Comparison of ENCODE assay signal across 20 cellular contexts in genomic region chr15:80599359-80599758, GRCh38.
DNase-seq lines count a peak whose midpoint lies in the region; ATAC-seq and TF ChIP-seq lines count a peak whose summit lies in the region.
"Had no signal": no experiment of that assay in that cellular context is flagged by ENCODE, and none has a peak within 500 bp of the region (broad histone marks: within the 10 kb centered on the region; RNA-seq: fewer than 3 reads in every experiment).

No MANE protein-coding gene starts in this region.

- intact Hi-C loops in PC-3 (cut with micrococcal nuclease): loop anchor here (10.0 kb wide), 1 partner anchor 375 kb away; no protein-coding TSS in a partner anchor
- intact Hi-C loops in MCF 10A (cut with micrococcal nuclease): no loop called here

- no peak overlapping the region for H2AFZ ChIP-seq in PC-3 (ENCODE audit: low read length)

- H3K9me2 ChIP-seq in PC-3 (replicated peaks; ENCODE audit: low read length): no peaks in the 10 kb centered on the region

- no peak overlapping the region for H3K4me3 ChIP-seq in PC-3 (ENCODE audit: low read length)
- H3K4me3 ChIP-seq in epithelial cell of esophagus (ENCODE audit: low read length): no peak overlapping the region
- H3K4me3 ChIP-seq: smooth muscle cell, testis had no signal

- POLR2A ChIA-PET in PC-3 (lab: Charles Lee; ENCODE audit: unreplicated experiment) (no interaction called here), MCF 10A (lab: Yijun Ruan, JAX) (interaction anchor here (0.7 to 1.4 kb wide), 2 partner anchors 9 to 329 kb away, joined by 3 to 4 read pairs; no protein-coding TSS in a partner anchor)

- no peaks in the 10 kb centered on the region for H3K27me3 Mint-ChIP-seq in MCF 10A (ENCODE audit: insufficient read depth, unreplicated experiment)
- H3K27me3 Mint-ChIP-seq: progenitor cell of endocrine pancreas had no signal

- H3K9me3 Mint-ChIP-seq in MCF 10A (ENCODE audit: unreplicated experiment): peaks cover 16% of the 10 kb centered on the region
- H3K9me3 Mint-ChIP-seq: natural killer cell treated with Interleukin-12 subunit alpha and Interleukin-12 subunit beta and Interleukin-15 and Interleukin-18, amount 100 ng/mL, for 72 hours had no signal

- H3K36me3 Mint-ChIP-seq in MCF 10A (ENCODE audit: insufficient read depth, unreplicated experiment): no peaks in the 10 kb centered on the region
- H3K36me3 Mint-ChIP-seq: activated naive CD4-positive, alpha-beta T cell treated with anti-CD3 and anti-CD28 coated beads, Interleukin-2, amount 50 U/mL, for 72 hours; CD14-positive monocyte had no signal

- H3K27ac Mint-ChIP-seq in MCF 10A (ENCODE audit: low read depth, unreplicated experiment): no peak overlapping the region
- H3K27ac Mint-ChIP-seq: activated naive CD4-positive, alpha-beta T cell treated with anti-CD3 and anti-CD28 coated beads, Interleukin-2, amount 50 U/mL, for 72 hours; CD14-positive monocyte; natural killer cell treated with Interleukin-12 subunit alpha and Interleukin-12 subunit beta and Interleukin-15 and Interleukin-18, amount 100 ng/mL, for 72 hours; progenitor cell of endocrine pancreas had no signal

- CTCF ChIA-PET in PC-3 (lab: Charles Lee): no interaction called here
- CTCF ChIA-PET in MCF 10A (lab: Yijun Ruan, JAX): interaction anchor here (0.7 to 1.4 kb wide), 2 partner anchors 9 to 118 kb away, joined by 3 to 4 read pairs; no protein-coding TSS in a partner anchor

- no peak for TF ChIP-seq CTCF in PC-3 (conservative IDR thresholded peaks at IDR 0.05; ENCODE audit: low read depth, low read length)
- TF ChIP-seq CTCF in epithelial cell of esophagus (IDR thresholded peaks at IDR 0.05; ENCODE audit: insufficient read depth, low read depth, low read length, missing control alignments): no peak
- no peak for TF ChIP-seq CTCF in omental fat pad (IDR thresholded peaks at IDR 0.05)
- no peak for TF ChIP-seq CTCF in MCF 10A (IDR thresholded peaks at IDR 0.05; ENCODE audit: unreplicated experiment)

- H3K27ac ChIP-seq in PC-3 (ENCODE audit: low read length): peak overlapping the region; percentile 94
- H3K27ac ChIP-seq: KMS-11, testis had no signal

- peak; percentile 45 for ATAC-seq in PC-3
- no peak for ATAC-seq in GM18867 (IDR thresholded peaks at IDR 0.05; ENCODE audit: unreplicated experiment)
- ATAC-seq in omental fat pad (ENCODE audit: low FRiP score): no peak
- ATAC-seq: activated naive CD4-positive, alpha-beta T cell treated with anti-CD3 and anti-CD28 coated beads, Interleukin-2, amount 50 U/mL, for 72 hours; natural killer cell treated with Interleukin-12 subunit alpha and Interleukin-12 subunit beta and Interleukin-15 and Interleukin-18, amount 100 ng/mL, for 72 hours had no signal

- H3K9ac ChIP-seq in PC-3 (ENCODE audit: low read length): peak overlapping the region; percentile 48
- H3K9ac ChIP-seq: KMS-11 had no signal

- DNase-seq in EL (peak; percentile 81), PC-3 (peak; percentile 80), epithelial cell of esophagus (ENCODE audit: low read depth) (peak; percentile 83), non-pigmented ciliary epithelial cell (ENCODE audit: low read depth) (peak; percentile 55), omental fat pad (ENCODE audit: low spot score) (no peak), MCF 10A (ENCODE audit: unreplicated experiment) (no peak)
- DNase-seq: activated CD4-positive, alpha-beta T cell treated with anti-CD3 and anti-CD28 coated beads, Interleukin-2, amount 50 U/mL, for 48 hours; DMS79; hippocampal formation; NCI-H1105; NCI-H2107; NCI-H524 treated with DMSO at 0.1 percent for 48 hours; testis had no signal

- H3K36me3 ChIP-seq in PC-3 (ENCODE audit: low read depth, low read length): no peaks in the 10 kb centered on the region

- peaks cover 4% of the 10 kb centered on the region for H3F3A ChIP-seq in PC-3 (ENCODE audit: low read length, unreplicated experiment)

- peaks cover 41% of the 10 kb centered on the region for H3K4me1 ChIP-seq in PC-3 (ENCODE audit: insufficient read depth, low read length)
- H3K4me1 ChIP-seq: testis had no signal

- H3K79me2 ChIP-seq in PC-3 (ENCODE audit: low read length): no peaks in the 10 kb centered on the region

- H3K4me2 ChIP-seq in PC-3 (ENCODE audit: low read length): no peak overlapping the region
- H3K4me2 ChIP-seq: KMS-11, smooth muscle cell had no signal

- no peaks in the 10 kb centered on the region for H3K27me3 ChIP-seq in PC-3 (ENCODE audit: low read length)
- H3K27me3 ChIP-seq: testis had no signal

- no peaks in the 10 kb centered on the region for H4K20me1 ChIP-seq in PC-3 (ENCODE audit: low read length)

- H3K4me1 Mint-ChIP-seq in MCF 10A (ENCODE audit: insufficient read depth, unreplicated experiment): peaks cover 8% of the 10 kb centered on the region
- H3K4me1 Mint-ChIP-seq: CD14-positive monocyte had no signal

- H3K9me3 ChIP-seq in PC-3 (ENCODE audit: low read length): no peaks in the 10 kb centered on the region
- H3K9me3 ChIP-seq: testis had no signal

- no peak overlapping the region for H3K4me3 Mint-ChIP-seq in MCF 10A (ENCODE audit: unreplicated experiment)
- H3K4me3 Mint-ChIP-seq: CD14-positive monocyte; natural killer cell treated with Interleukin-12 subunit alpha and Interleukin-12 subunit beta and Interleukin-15 and Interleukin-18, amount 100 ng/mL, for 72 hours had no signal

- BruUV-seq in PC-3 (replicated peaks; lab: Mats Ljungman, UMichigan): no TSS peak
- no TSS peak for BruUV-seq in MCF 10A (replicated peaks; lab: Mats Ljungman, UMichigan)

Comparison
In these comparisons a context has a peak if more than half of its experiments do, and no peak if none do; other contexts are left out.
1. DNase-seq: peak in EL (single experiment), PC-3 (single experiment), epithelial cell of esophagus (single experiment) and non-pigmented ciliary epithelial cell (single experiment); none in omental fat pad (single experiment) and MCF 10A (single experiment).